19 cellular contexts compared by ENCODE assay signal in genomic region chr10:21184984-21185383, GRCh38.
DNase-seq lines count a peak whose midpoint lies in the region; ATAC-seq and TF ChIP-seq lines count a peak whose summit lies in the region.
"Had no signal": no experiment of that assay in that cellular context is flagged by ENCODE, and none has a peak within 500 bp of the region (broad histone marks: within the 10 kb centered on the region; RNA-seq: fewer than 3 reads in every experiment).

No MANE protein-coding gene starts in this region.

- no peak overlapping the region for H3K4me3 ChIP-seq in MM.1S (ENCODE audit: low read length)
- no peak overlapping the region for H3K4me3 ChIP-seq in breast epithelium
- no peak overlapping the region for H3K4me3 ChIP-seq in prostate gland
- H3K4me3 ChIP-seq: GM23248, HAP-1, Peyer's patch, SK-N-MC had no signal

- H3K4me1 ChIP-seq in MM.1S (ENCODE audit: low read length) (no peaks in the 10 kb centered on the region), breast epithelium (no peaks in the 10 kb centered on the region), prostate gland (replicated peaks) (no peaks in the 10 kb centered on the region)
- H3K4me1 ChIP-seq: Peyer's patch had no signal

- H3K27ac ChIP-seq in MM.1S (ENCODE audit: low read length), result no peak overlapping the region
- H3K27ac ChIP-seq in breast epithelium, result peak overlapping the region; percentile 35 to 80
- H3K27ac ChIP-seq in prostate gland, result no peak overlapping the region
- H3K27ac ChIP-seq: C4-2B, GM23248, Peyer's patch, SK-N-MC had no signal

- WGBS in prostate gland, result 84% methylated on average over 2 of the region's 2 CpGs

- H3K9me3 ChIP-seq in MM.1S (replicated peaks; ENCODE audit: insufficient read depth, low read length) (no peaks in the 10 kb centered on the region), breast epithelium (no peaks in the 10 kb centered on the region), prostate gland (no peaks in the 10 kb centered on the region)
- H3K9me3 ChIP-seq: HAP-1, Peyer's patch had no signal

- H3K9me2 ChIP-seq in MM.1S (replicated peaks; ENCODE audit: insufficient read depth, low read length), result no peaks in the 10 kb centered on the region

- peak overlapping the region; percentile 41; the same call in 1 of the 2 replicates for H3K4me2 ChIP-seq in MM.1S (ENCODE audit: low read depth, low read length)

- no peak overlapping the region for H3K9ac ChIP-seq in MM.1S (ENCODE audit: low read length)
- H3K9ac ChIP-seq: GM23248 had no signal

- H3F3A ChIP-seq in MM.1S (ENCODE audit: insufficient read depth, low read length), result no peaks in the 10 kb centered on the region

- ATAC-seq in sciatic nerve, result peak; percentile 75

- H3K27me3 ChIP-seq in MM.1S (replicated peaks; ENCODE audit: insufficient read depth, low read length) (no peaks in the 10 kb centered on the region), breast epithelium (no peaks in the 10 kb centered on the region), prostate gland (replicated peaks; ENCODE audit: insufficient read depth) (no peaks in the 10 kb centered on the region)
- H3K27me3 ChIP-seq: Peyer's patch had no signal

- TF ChIP-seq POLR2A in breast epithelium (IDR thresholded peaks at IDR 0.05) (no peak), prostate gland (IDR thresholded peaks at IDR 0.05) (no peak)

- intact Hi-C loops in breast epithelium (cut with DNase I; ENCODE audit: low total_unique reads), result no loop called here
- intact Hi-C loops in sciatic nerve (cut with DNase I), result no loop called here
- intact Hi-C loops in prostate gland (cut with DNase I), result no loop called here

- H2AFZ ChIP-seq in MM.1S (ENCODE audit: low read length), result peak overlapping the region; percentile 74; the same call in 1 of the 2 replicates
- H2AFZ ChIP-seq: GM23248 had no signal

- no peak for TF ChIP-seq CTCF in MM.1S (IDR thresholded peaks at IDR 0.05; ENCODE audit: low read length)
- TF ChIP-seq CTCF in breast epithelium (IDR thresholded peaks at IDR 0.05), result no peak
- TF ChIP-seq CTCF in prostate gland (IDR thresholded peaks at IDR 0.05), result no peak

- H3K79me2 ChIP-seq in MM.1S (ENCODE audit: low read length), result no peaks in the 10 kb centered on the region

- H4K20me1 ChIP-seq in MM.1S (ENCODE audit: insufficient read depth, low read length), result no peaks in the 10 kb centered on the region

- DNase-seq in ELF-1 (ENCODE audit: low read depth, low spot score) (peak; percentile 47), MM.1S (no peak), breast epithelium (ENCODE audit: low spot score in 2 of 2) (no peak), sciatic nerve (ENCODE audit: low spot score) (no peak), prostate gland (ENCODE audit: low spot score) (no peak), SHP77 treated with DMSO at 0.1 percent for 48 hours (lab: John Stamatoyannopoulos, UW) (no peak)
- no peak for DNase-seq in activated CD4-positive, alpha-beta T cell treated with anti-CD3 and anti-CD28 coated beads, Interleukin-2, amount 50 U/mL, for 4 hours
- DNase-seq: AML-193, DMS79 treated with DMSO at 0.1 percent for 48 hours, GM23248, IMR-90, NCI-H187, NCI-H2107, NCI-H524, Peyer's patch, Right ventricle myocardium superior had no signal

- H3K36me3 ChIP-seq in MM.1S (replicated peaks; ENCODE audit: insufficient read depth, low read length) (no peaks in the 10 kb centered on the region), breast epithelium (no peaks in the 10 kb centered on the region), prostate gland (no peaks in the 10 kb centered on the region)
- H3K36me3 ChIP-seq: HAP-1, Peyer's patch had no signal

Comparison
In these comparisons a context has a peak if more than half of its experiments do, and no peak if none do; other contexts are left out.
1. H3K27ac ChIP-seq: peak in breast epithelium (2 of 2); none in MM.1S (single experiment) and prostate gland (0 of 2).